16 cellular contexts compared by ENCODE assay signal in the genomic region with DNA sequence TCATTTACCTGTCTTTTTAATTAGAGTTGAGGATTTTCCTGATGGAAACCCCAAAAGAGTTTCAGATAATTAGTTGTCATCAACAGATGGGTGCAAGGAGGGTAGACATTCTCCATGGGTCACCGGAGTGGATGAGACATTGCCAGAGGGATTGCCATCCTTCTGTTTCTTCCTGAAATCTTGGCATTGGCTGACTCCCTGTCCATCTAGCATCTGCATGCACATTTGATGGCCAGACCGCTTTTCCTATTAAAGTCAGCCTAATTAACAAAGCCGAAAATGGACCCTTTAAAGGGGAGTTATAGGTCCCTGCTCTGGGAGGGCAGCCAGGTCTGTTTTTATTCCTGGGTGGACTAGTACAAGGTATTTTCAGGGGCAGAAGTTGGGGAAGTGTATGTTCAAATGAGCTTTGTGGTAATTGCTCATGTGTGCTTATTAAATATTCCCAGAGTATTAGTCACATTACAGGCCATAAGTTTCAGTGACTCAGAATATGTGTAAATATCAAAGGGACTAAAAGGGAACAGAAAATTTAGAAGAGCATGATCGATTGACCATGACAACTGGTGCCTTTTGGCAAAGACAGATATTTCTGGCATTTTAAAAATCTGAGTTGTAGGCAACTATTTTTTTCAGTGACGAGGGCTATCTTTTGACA.
A peak's percentile ranks its signal among the peaks of the same experiment; 100 is the strongest.
DNase-seq lines count a peak whose midpoint lies in the region; ATAC-seq and TF ChIP-seq lines count a peak whose summit lies in the region.
"Had no signal": no experiment of that assay in that cellular context is flagged by ENCODE, and none has a peak within 500 bp of the region (broad histone marks: within the 10 kb centered on the region; RNA-seq: fewer than 3 reads in every experiment).

No MANE protein-coding gene starts in this region.

- peak; percentile 76 for ATAC-seq in GM18868 (IDR thresholded peaks at IDR 0.05; ENCODE audit: unreplicated experiment)
- ATAC-seq in activated T-cell treated with anti-CD3 and anti-CD28 coated beads, Interleukin-2, amount 50 U/mL, for 4 hours: no peak
- ATAC-seq in GM23338: no peak
- ATAC-seq: sciatic nerve had no signal

- H3K4me3 ChIP-seq in SJCRH30 (no peak overlapping the region), GM23338 (no peak overlapping the region)
- H3K4me3 ChIP-seq: cardiac muscle cell, lung had no signal

- peaks cover 1% of the 10 kb centered on the region for H3K27me3 Mint-ChIP-seq in activated CD4-positive, alpha-beta memory T cell treated with anti-CD3 and anti-CD28 coated beads for 36 hours
- no peaks in the 10 kb centered on the region for H3K27me3 Mint-ChIP-seq in activated T-cell treated with anti-CD3 and anti-CD28 coated beads, Interleukin-2, amount 50 U/mL, for 4 hours (ENCODE audit: low read depth)
- peaks cover 5% of the 10 kb centered on the region for H3K27me3 Mint-ChIP-seq in GM23338 (ENCODE audit: insufficient read depth, low read depth, poor library complexity)
- H3K27me3 Mint-ChIP-seq: activated naive CD4-positive, alpha-beta T cell treated with anti-CD3 and anti-CD28 coated beads, Interleukin-2, amount 10 ng/mL, durations not matched to agents 7 days and 5 days had no signal

- H3K9me3 ChIP-seq in SJCRH30 (replicated peaks): no peaks in the 10 kb centered on the region

- no peaks in the 10 kb centered on the region; the same call in 1 of the 2 replicates for H3K36me3 ChIP-seq in SJCRH30
- peaks cover 2% of the 10 kb centered on the region; the same call in 1 of the 2 replicates for H3K36me3 ChIP-seq in GM23338 (ENCODE audit: insufficient read depth)
- H3K36me3 ChIP-seq: cardiac muscle cell had no signal

- H3K4me2 ChIP-seq in GM23338: no peak overlapping the region

- no peaks in the 10 kb centered on the region for H3K9me3 Mint-ChIP-seq in activated CD4-positive, alpha-beta memory T cell treated with anti-CD3 and anti-CD28 coated beads for 36 hours
- peaks cover 2% of the 10 kb centered on the region for H3K9me3 Mint-ChIP-seq in activated T-cell treated with anti-CD3 and anti-CD28 coated beads, Interleukin-2, amount 50 U/mL, for 4 hours
- H3K9me3 Mint-ChIP-seq in GM23338: peaks cover 1% of the 10 kb centered on the region; the same call in 2 of the 3 replicates
- H3K9me3 Mint-ChIP-seq: activated naive CD4-positive, alpha-beta T cell treated with anti-CD3 and anti-CD28 coated beads, Interleukin-2, amount 10 ng/mL, durations not matched to agents 7 days and 5 days had no signal

- peaks cover 3% of the 10 kb centered on the region for H3K79me2 ChIP-seq in GM23338 (replicated peaks; ENCODE audit: insufficient read depth)

- peaks cover 2% of the 10 kb centered on the region for H3K36me3 Mint-ChIP-seq in activated CD4-positive, alpha-beta memory T cell treated with anti-CD3 and anti-CD28 coated beads for 36 hours
- H3K36me3 Mint-ChIP-seq in activated T-cell treated with anti-CD3 and anti-CD28 coated beads, Interleukin-2, amount 50 U/mL, for 4 hours (ENCODE audit: insufficient read depth): peaks cover 9% of the 10 kb centered on the region
- H3K36me3 Mint-ChIP-seq in GM23338 (ENCODE audit: low read depth): peaks cover 74% of the 10 kb centered on the region
- H3K36me3 Mint-ChIP-seq: activated naive CD4-positive, alpha-beta T cell treated with anti-CD3 and anti-CD28 coated beads, Interleukin-2, amount 10 ng/mL, durations not matched to agents 7 days and 5 days had no signal

- H3F3A ChIP-seq in GM23338 (replicated peaks; ENCODE audit: low read depth): no peaks in the 10 kb centered on the region

- no peaks in the 10 kb centered on the region for H4K20me1 ChIP-seq in GM23338 (replicated peaks; ENCODE audit: insufficient read depth)

- no peaks in the 10 kb centered on the region for H3K4me1 Mint-ChIP-seq in activated CD4-positive, alpha-beta memory T cell treated with anti-CD3 and anti-CD28 coated beads for 36 hours (ENCODE audit: low read depth)
- no peaks in the 10 kb centered on the region for H3K4me1 Mint-ChIP-seq in activated T-cell treated with anti-CD3 and anti-CD28 coated beads, Interleukin-2, amount 50 U/mL, for 4 hours (ENCODE audit: low read depth)
- H3K4me1 Mint-ChIP-seq in GM23338: no peaks in the 10 kb centered on the region; the same call in 2 of the 3 replicates
- H3K4me1 Mint-ChIP-seq: activated naive CD4-positive, alpha-beta T cell treated with anti-CD3 and anti-CD28 coated beads, Interleukin-2, amount 10 ng/mL, durations not matched to agents 7 days and 5 days; neural crest cell had no signal

- intact Hi-C loops in activated CD4-positive, alpha-beta memory T cell treated with anti-CD3 and anti-CD28 coated beads for 36 hours (cut with micrococcal nuclease): no loop called here

- CTCF ChIA-PET in activated CD4-positive, alpha-beta memory T cell treated with anti-CD3 and anti-CD28 coated beads for 36 hours (lab: Charles Lee): no interaction called here

- H3K27ac Mint-ChIP-seq in activated CD4-positive, alpha-beta memory T cell treated with anti-CD3 and anti-CD28 coated beads for 36 hours: no peak overlapping the region
- H3K27ac Mint-ChIP-seq in GM23338: no peak overlapping the region
- H3K27ac Mint-ChIP-seq: activated naive CD4-positive, alpha-beta T cell treated with anti-CD3 and anti-CD28 coated beads, Interleukin-2, amount 10 ng/mL, durations not matched to agents 7 days and 5 days had no signal

- H3K27ac ChIP-seq in SJCRH30 (no peak overlapping the region; the same call in 1 of the 2 replicates), GM23338 (ENCODE audit: low read depth) (no peak overlapping the region)
- H3K27ac ChIP-seq: cardiac muscle cell had no signal

- POLR2A ChIA-PET in activated CD4-positive, alpha-beta memory T cell treated with anti-CD3 and anti-CD28 coated beads for 36 hours (lab: Charles Lee): no interaction called here

- H3K4me1 ChIP-seq in SJCRH30 (peaks cover 5% of the 10 kb centered on the region; the same call in 1 of the 2 replicates), GM23338 (ENCODE audit: insufficient read depth) (no peaks in the 10 kb centered on the region)

- H2AFZ ChIP-seq in GM23338: no peak overlapping the region

- no peak for TF ChIP-seq CTCF in GM23338 (conservative IDR thresholded peaks at IDR 0.05; ENCODE audit: low read depth in 2 of 2)

- no peak overlapping the region for H3K4me3 Mint-ChIP-seq in activated CD4-positive, alpha-beta memory T cell treated with anti-CD3 and anti-CD28 coated beads for 36 hours
- H3K4me3 Mint-ChIP-seq in activated T-cell treated with anti-CD3 and anti-CD28 coated beads, Interleukin-2, amount 50 U/mL, for 4 hours: no peak overlapping the region
- H3K4me3 Mint-ChIP-seq in GM23338: no peak overlapping the region
- H3K4me3 Mint-ChIP-seq: activated naive CD4-positive, alpha-beta T cell treated with anti-CD3 and anti-CD28 coated beads, Interleukin-2, amount 10 ng/mL, durations not matched to agents 7 days and 5 days; neural crest cell had no signal

- no peaks in the 10 kb centered on the region for H3K9me2 ChIP-seq in GM23338 (ENCODE audit: insufficient read depth)

- H3K27me3 ChIP-seq in SJCRH30 (no peaks in the 10 kb centered on the region), GM23338 (ENCODE audit: insufficient read depth) (no peaks in the 10 kb centered on the region)
- H3K27me3 ChIP-seq: cardiac muscle cell had no signal

- DNase-seq in A172 (ENCODE audit: low spot score) (peak; percentile 2), SJCRH30 (peak; percentile 1 to 7), glomerular visceral epithelial cell (ENCODE audit: extremely low spot score) (peak; percentile 43), T-helper 9 cell (no peak), GM23338 (ENCODE audit: low spot score) (no peak)
- no peak for DNase-seq in activated CD4-positive, alpha-beta memory T cell treated with anti-CD3 and anti-CD28 coated beads for 36 hours
- DNase-seq in activated T-cell treated with anti-CD3 and anti-CD28 coated beads, Interleukin-2, amount 50 U/mL, for 4 hours: no peak
- DNase-seq: activated naive CD4-positive, alpha-beta T cell treated with anti-CD3 and anti-CD28 coated beads, Interleukin-2, amount 10 ng/mL, durations not matched to agents 7 days and 5 days; NK-92 treated with Interleukin-12 subunit alpha and Interleukin-12 subunit beta, amount 100 ng/mL, for 24 hours; stimulated activated CD4-positive, alpha-beta T cell treated with anti-CD3 and anti-CD28 coated beads, Interleukin-4, amount 100 ng/mL, for 4 hours; stimulated activated naive CD4-positive, alpha-beta T cell had no signal

TF ChIP-seq in GM23338, 12 proteins besides CTCF, POLR2A, EP300 and RAD21 (continues in another document):
- TF ChIP-seq JUNB (IDR thresholded peaks at IDR 0.05; ENCODE audit: unreplicated experiment) (no peak), EZH2phosphoT487 (IDR thresholded peaks at IDR 0.05; ENCODE audit: unreplicated experiment) (no peak), ZNF331 (CRISPR knock-in tag; IDR thresholded peaks at IDR 0.05; ENCODE audit: low read depth) (no peak), NANOG (IDR thresholded peaks at IDR 0.05; ENCODE audit: borderline replicate concordance) (no peak), POLR2AphosphoS5 (IDR thresholded peaks at IDR 0.05; ENCODE audit: low read depth) (no peak)
- TF ChIP-seq, protein P1, sequence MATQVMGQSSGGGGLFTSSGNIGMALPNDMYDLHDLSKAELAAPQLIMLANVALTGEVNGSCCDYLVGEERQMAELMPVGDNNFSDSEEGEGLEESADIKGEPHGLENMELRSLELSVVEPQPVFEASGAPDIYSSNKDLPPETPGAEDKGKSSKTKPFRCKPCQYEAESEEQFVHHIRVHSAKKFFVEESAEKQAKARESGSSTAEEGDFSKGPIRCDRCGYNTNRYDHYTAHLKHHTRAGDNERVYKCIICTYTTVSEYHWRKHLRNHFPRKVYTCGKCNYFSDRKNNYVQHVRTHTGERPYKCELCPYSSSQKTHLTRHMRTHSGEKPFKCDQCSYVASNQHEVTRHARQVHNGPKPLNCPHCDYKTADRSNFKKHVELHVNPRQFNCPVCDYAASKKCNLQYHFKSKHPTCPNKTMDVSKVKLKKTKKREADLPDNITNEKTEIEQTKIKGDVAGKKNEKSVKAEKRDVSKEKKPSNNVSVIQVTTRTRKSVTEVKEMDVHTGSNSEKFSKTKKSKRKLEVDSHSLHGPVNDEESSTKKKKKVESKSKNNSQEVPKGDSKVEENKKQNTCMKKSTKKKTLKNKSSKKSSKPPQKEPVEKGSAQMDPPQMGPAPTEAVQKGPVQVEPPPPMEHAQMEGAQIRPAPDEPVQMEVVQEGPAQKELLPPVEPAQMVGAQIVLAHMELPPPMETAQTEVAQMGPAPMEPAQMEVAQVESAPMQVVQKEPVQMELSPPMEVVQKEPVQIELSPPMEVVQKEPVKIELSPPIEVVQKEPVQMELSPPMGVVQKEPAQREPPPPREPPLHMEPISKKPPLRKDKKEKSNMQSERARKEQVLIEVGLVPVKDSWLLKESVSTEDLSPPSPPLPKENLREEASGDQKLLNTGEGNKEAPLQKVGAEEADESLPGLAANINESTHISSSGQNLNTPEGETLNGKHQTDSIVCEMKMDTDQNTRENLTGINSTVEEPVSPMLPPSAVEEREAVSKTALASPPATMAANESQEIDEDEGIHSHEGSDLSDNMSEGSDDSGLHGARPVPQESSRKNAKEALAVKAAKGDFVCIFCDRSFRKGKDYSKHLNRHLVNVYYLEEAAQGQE (IDR thresholded peaks at IDR 0.05; ENCODE audit: unreplicated experiment): no peak

Comparison
In these comparisons a context has a peak if more than half of its experiments do, and no peak if none do; other contexts are left out.
1. DNase-seq: peak in A172 (single experiment), SJCRH30 (2 of 2) and glomerular visceral epithelial cell (single experiment); none in T-helper 9 cell (single experiment), activated CD4-positive, alpha-beta memory T cell treated with anti-CD3 and anti-CD28 coated beads for 36 hours (single experiment), activated T-cell treated with anti-CD3 and anti-CD28 coated beads, Interleukin-2, amount 50 U/mL, for 4 hours (single experiment) and GM23338 (single experiment).